ENCODE assay signal across 11 cellular contexts in the genomic region with DNA sequence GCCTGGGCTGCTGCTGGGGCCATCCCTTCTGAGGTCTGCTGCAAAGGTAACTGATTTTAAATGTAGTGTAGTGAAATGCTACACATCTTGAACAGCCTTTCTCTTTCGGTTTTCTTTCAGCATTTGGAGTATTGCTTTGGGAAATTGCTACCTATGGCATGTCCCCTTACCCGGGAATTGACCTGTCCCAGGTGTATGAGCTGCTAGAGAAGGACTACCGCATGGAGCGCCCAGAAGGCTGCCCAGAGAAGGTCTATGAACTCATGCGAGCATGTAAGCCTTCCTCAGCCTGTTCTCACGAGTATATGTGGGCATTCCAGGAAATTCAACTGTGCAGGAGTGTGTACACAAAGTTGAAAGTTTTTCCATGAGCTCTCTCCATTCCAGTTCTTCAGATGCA. TPM values are rescaled to one million over a fixed set of nuclear protein-coding genes. Genes with fewer than 3 reads are reported as not detected.
"Had no signal": no experiment of that assay in that cellular context is flagged by ENCODE, and none has a peak within 500 bp of the region (broad histone marks: within the 10 kb centered on the region; RNA-seq: fewer than 3 reads in every experiment).

No MANE protein-coding gene starts in this region.

- H3K4me1 ChIP-seq: HAP-1 had no signal

- DNase-seq: GM23248, GOT3, H7, HFFc6, KBM-7 had no signal

- H2AFZ ChIP-seq: GM23248 had no signal

- H3K27ac ChIP-seq: GM23248, HL-60 had no signal

- H3K9me3 ChIP-seq: HAP-1 had no signal

- ATAC-seq: HCT116, HepG2 had no signal

- H3K4me3 ChIP-seq: GM23248, HAP-1 had no signal

- H3K36me3 ChIP-seq: HAP-1 had no signal

RNA-seq across cellular contexts. Expression of a gene that starts 18.3 kb away (rescaled TPM):
- total RNA-seq: GM23248, H4, H7, HepG2, HFFc6, HT1080 had no signal
